Comparison of ENCODE assay signal across 8 cellular contexts in the genomic region with DNA sequence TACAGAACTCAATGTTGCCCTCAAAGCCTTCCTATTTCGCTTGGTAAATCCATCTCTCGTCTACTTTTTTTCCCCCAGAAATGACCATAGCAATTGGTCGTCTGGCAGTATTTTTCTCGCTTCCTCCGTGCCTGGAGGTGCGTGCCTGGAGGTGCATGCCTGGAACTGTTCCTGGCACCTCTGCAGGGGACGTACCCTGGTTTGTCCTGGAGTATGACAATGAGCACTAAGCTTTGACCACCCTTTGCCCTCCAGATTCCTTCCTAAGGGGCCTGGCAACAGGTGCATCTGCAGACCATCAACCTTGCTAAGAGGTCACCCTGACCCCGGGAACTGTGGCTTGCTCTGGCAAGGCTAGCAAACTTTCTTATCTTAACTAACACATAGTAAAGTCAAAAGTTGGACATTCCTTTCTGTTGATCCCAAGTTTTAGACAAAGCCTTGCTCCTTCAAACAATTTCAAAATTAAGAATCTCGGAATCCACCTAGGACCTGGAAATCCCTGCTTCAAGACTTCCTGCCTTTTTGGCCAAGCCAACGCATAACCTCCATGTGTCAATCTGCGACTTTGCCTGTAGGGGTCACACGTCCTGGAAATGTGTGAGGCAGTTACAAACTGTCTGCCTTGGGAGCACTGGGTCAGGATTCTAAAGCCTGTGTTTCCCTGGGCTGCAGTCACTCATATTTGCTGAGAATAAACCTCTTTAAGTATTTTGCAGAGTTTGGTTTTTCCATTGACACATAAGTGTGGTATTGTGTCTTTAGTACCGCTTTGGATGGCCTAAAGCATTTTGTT. TPM values are rescaled to one million over a fixed set of nuclear protein-coding genes. Genes with fewer than 3 reads are reported as not detected.
DNase-seq lines count a peak whose midpoint lies in the region; ATAC-seq, FAIRE-seq and TF ChIP-seq lines count a peak whose summit lies in the region.

No MANE protein-coding gene starts in this region.

- H3K4me3 ChIP-seq in GM23248 (no peak overlapping the region), GM12878 (no peak overlapping the region)

- no peak overlapping the region for H3K9ac ChIP-seq in GM23248
- H3K9ac ChIP-seq in GM12878 (ENCODE audit: control insufficient read depth, insufficient read depth, low read length) = no peak overlapping the region

- CTCF ChIA-PET in GM12878 (lab: Yijun Ruan, JAX) = interaction anchor here (1.1 kb wide), 1 partner anchor 10 kb away, joined by 5 read pairs; no protein-coding TSS in a partner anchor

- in situ Hi-C loops in GM23248 (cut with MboI) (no loop called here), GM12878 (cut with MboI) (loop anchor here (25.0 kb wide), 1 partner anchor 529 kb away; no protein-coding TSS in a partner anchor)

- 46 to 51% methylated on average over 13 of the region's 13 CpGs for WGBS in GM23248 (ENCODE audit: low coverage in 1 of 2, low lambda C conversion rate in 2 of 2, missing lambda C conversion rate in 2 of 2), 2 experiments
- 43% methylated on average over 12 of the region's 13 CpGs for WGBS in GM12878 (ENCODE audit: insufficient coverage, insufficient replicate concordance, low lambda C conversion rate, missing lambda C conversion rate)

- POLR2A ChIA-PET in GM12878 (lab: Charles Lee) = no interaction called here

- SMC1A ChIA-PET in GM12878 (lab: Charles Lee; ENCODE audit: uncharacterized antibody, unreplicated experiment) = no interaction called here

- H3F3A ChIP-seq in GM23248 (ENCODE audit: insufficient read depth) = no peaks in the 10 kb centered on the region

- BruUV-seq in GM12878 (replicated peaks; lab: Mats Ljungman, UMichigan) = no TSS peak

- peak; percentile 57 for TF ChIP-seq RAD21 in GM12878 (IDR thresholded peaks at IDR 0.05; ENCODE audit: insufficient read depth, low read depth, low read length)

- H4K20me1 ChIP-seq in GM23248 (ENCODE audit: insufficient read depth) (no peaks in the 10 kb centered on the region), GM12878 (ENCODE audit: control insufficient read depth, insufficient read depth) (no peaks in the 10 kb centered on the region)

- H3K9me2 ChIP-seq in GM23248 (ENCODE audit: insufficient read depth) = no peaks in the 10 kb centered on the region

- H3K4me1 ChIP-seq in GM23248 (ENCODE audit: insufficient read depth) (no peaks in the 10 kb centered on the region), GM12878 (ENCODE audit: control insufficient read depth, insufficient read depth, low read length) (no peaks in the 10 kb centered on the region)

- DNase-seq in activated CD4-positive, alpha-beta T cell treated with anti-CD3 and anti-CD28 coated beads for 48 hours = peak; percentile 35
- DNase-seq in activated CD4-positive, alpha-beta T cell treated with anti-CD3 and anti-CD28 coated beads, Interleukin-2, amount 50 U/mL, for 1 hour = no peak
- DNase-seq in GM23248 (peak; percentile 67), NCI-H1105 (lab: John Stamatoyannopoulos, UW) (peak; percentile 18), GM12878 (ENCODE audit: low read depth, low spot score) (no peak), left lobe of liver (ENCODE audit: low spot score) (no peak), putamen (ENCODE audit: low spot score) (no peak), NCI-H446 treated with DMSO at 0.1 percent for 48 hours (lab: John Stamatoyannopoulos, UW) (no peak)

- H3K36me3 ChIP-seq in GM23248 (ENCODE audit: low read depth) (no peaks in the 10 kb centered on the region), GM12878 (ENCODE audit: control insufficient read depth in 2 of 2, insufficient read depth in 2 of 2, low read length in 1 of 2) (no peaks in the 10 kb centered on the region)

- H3K9me3 ChIP-seq in GM23248 (ENCODE audit: low read depth) (no peaks in the 10 kb centered on the region), GM12878 (replicated peaks; ENCODE audit: control insufficient read depth, insufficient read depth, low read length) (no peaks in the 10 kb centered on the region)

- intact Hi-C loops in GM12878 (cut with micrococcal nuclease; ENCODE audit: unreplicated experiment) = loop anchor here (1.0 kb wide), 1 partner anchor 258 kb away; no protein-coding TSS in a partner anchor

- H3K4me2 ChIP-seq in GM23248 (ENCODE audit: unreplicated experiment) (no peak overlapping the region), GM12878 (ENCODE audit: control insufficient read depth, insufficient read depth) (no peak overlapping the region)

- peak; percentile 85 for FAIRE-seq in GM12878 (lab: Jason Lieb, UNC)

- TF ChIP-seq CTCF in GM12878 (IDR thresholded peaks at IDR 0.05 in 2 of 3, conservative IDR thresholded peaks at IDR 0.05 in 1 of 3; ENCODE audit: control insufficient read depth in 2 of 3, extremely low read depth in 1 of 3, insufficient read depth in 1 of 3, low read depth in 3 of 3, low read length in 3 of 3) = peak; percentile 44 to 82 (median 71); a peak in 5 of 6 replicates

- no peak for TF ChIP-seq EP300 in GM12878 (IDR thresholded peaks at IDR 0.05; ENCODE audit: borderline replicate concordance in 1 of 2, control insufficient read depth in 1 of 2, low read depth in 2 of 2, low read length in 2 of 2)

- TF ChIP-seq POLR2A in GM12878 (IDR thresholded peaks at IDR 0.05; ENCODE audit: low read depth, low read length) = no peak

- H3K27ac ChIP-seq in GM23248 (no peak overlapping the region), GM12878 (ENCODE audit: control insufficient read depth, insufficient read depth) (no peak overlapping the region)

- H2AFZ ChIP-seq in GM23248 (no peak overlapping the region), GM12878 (ENCODE audit: control insufficient read depth, low read depth, low read length) (no peak overlapping the region)

- ATAC-seq in GM12878 (peak; percentile 91), left lobe of liver (peak; percentile 93)

- H3K27me3 ChIP-seq in GM23248 (replicated peaks; ENCODE audit: insufficient read depth) = peaks cover 28% of the 10 kb centered on the region
- no peaks in the 10 kb centered on the region; a peak in 2 of 4 replicates for H3K27me3 ChIP-seq in GM12878 (replicated peaks in 1 of 2; ENCODE audit: control insufficient read depth in 2 of 2, insufficient read depth in 2 of 2, low read length in 1 of 2)

- RAD21 ChIA-PET in GM12878 (lab: Charles Lee; ENCODE audit: unreplicated experiment) = no interaction called here

- no peaks in the 10 kb centered on the region for H3K79me2 ChIP-seq in GM23248 (ENCODE audit: insufficient read depth)
- H3K79me2 ChIP-seq in GM12878 (ENCODE audit: control insufficient read depth, insufficient read depth, low read length) = no peaks in the 10 kb centered on the region

TF ChIP-seq in GM12878, 131 proteins besides CTCF, POLR2A, EP300 and RAD21 (continues in another document):
- TF ChIP-seq, protein P1, sequence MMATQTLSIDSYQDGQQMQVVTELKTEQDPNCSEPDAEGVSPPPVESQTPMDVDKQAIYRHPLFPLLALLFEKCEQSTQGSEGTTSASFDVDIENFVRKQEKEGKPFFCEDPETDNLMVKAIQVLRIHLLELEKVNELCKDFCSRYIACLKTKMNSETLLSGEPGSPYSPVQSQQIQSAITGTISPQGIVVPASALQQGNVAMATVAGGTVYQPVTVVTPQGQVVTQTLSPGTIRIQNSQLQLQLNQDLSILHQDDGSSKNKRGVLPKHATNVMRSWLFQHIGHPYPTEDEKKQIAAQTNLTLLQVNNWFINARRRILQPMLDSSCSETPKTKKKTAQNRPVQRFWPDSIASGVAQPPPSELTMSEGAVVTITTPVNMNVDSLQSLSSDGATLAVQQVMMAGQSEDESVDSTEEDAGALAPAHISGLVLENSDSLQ (IDR thresholded peaks at IDR 0.05) = peak; percentile 56
- TF ChIP-seq, protein P2, sequence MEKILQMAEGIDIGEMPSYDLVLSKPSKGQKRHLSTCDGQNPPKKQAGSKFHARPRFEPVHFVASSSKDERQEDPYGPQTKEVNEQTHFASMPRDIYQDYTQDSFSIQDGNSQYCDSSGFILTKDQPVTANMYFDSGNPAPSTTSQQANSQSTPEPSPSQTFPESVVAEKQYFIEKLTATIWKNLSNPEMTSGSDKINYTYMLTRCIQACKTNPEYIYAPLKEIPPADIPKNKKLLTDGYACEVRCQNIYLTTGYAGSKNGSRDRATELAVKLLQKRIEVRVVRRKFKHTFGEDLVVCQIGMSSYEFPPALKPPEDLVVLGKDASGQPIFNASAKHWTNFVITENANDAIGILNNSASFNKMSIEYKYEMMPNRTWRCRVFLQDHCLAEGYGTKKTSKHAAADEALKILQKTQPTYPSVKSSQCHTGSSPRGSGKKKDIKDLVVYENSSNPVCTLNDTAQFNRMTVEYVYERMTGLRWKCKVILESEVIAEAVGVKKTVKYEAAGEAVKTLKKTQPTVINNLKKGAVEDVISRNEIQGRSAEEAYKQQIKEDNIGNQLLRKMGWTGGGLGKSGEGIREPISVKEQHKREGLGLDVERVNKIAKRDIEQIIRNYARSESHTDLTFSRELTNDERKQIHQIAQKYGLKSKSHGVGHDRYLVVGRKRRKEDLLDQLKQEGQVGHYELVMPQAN (conservative IDR thresholded peaks at IDR 0.05) = no peak

RNA-seq across cellular contexts. Expression of a gene that starts 28.8 kb away (rescaled TPM):
- 12.0 TPM in 2 replicates for total RNA-seq in GM23248 (2014; rRNA removed; shearing (Covaris generic))
- polyA plus RNA-seq in GM23248 (2016; fragmentation: Nextera tagmentation; extraction: Ambion mirVana) = 12.2 and 13.1 TPM in 2 replicates
- total RNA-seq in GM12878 (2013; cell fraction: nucleolus; rRNA removed) = 142 and 161 TPM in 2 replicates
- 19.1 and 20.4 TPM in 2 replicates for total RNA-seq in GM12878 (2014; rRNA removed)
- total RNA-seq in GM12878 (2014; rRNA removed; fragmentation: Illumina TruSeq; extraction: Trizol) = 15.8 and 16.6 TPM in 2 replicates
- 27.6 and 34.0 TPM in 2 replicates for total RNA-seq in GM12878 (2021)
- 12.4 TPM for polyA plus RNA-seq in GM12878 (2011; ENCODE audit: low read depth)
- 23.2 and 24.1 TPM in 2 replicates for polyA plus RNA-seq in GM12878 (2011; rRNA removed)
- polyA plus RNA-seq in GM12878 (2011; cell fraction: cytosol; rRNA removed) = 33.1 and 34.0 TPM in 2 replicates
- polyA plus RNA-seq in GM12878 (2011; cell fraction: nucleus; rRNA removed) = 66.3 and 81.0 TPM in 2 replicates
- 19.6 and 21.1 TPM in 2 replicates for polyA plus RNA-seq in GM12878 (2012)
- polyA plus RNA-seq in GM12878 (2014; fragmentation: Illumina TruSeq; extraction: Trizol) = 21.0 and 21.8 TPM in 2 replicates
- polyA plus RNA-seq in GM12878 (2014; fragmentation: Nextera tagmentation; extraction: Ambion mirVana) = 1 to 10 TPM; 4.0 to 6.1 TPM
- polyA plus RNA-seq in GM12878 (2014; rRNA removed) = 23.2 and 25.2 TPM in 2 replicates
- 10 to 100 TPM; 24.1 to 25.1 TPM for polyA plus RNA-seq in GM12878 (2016; fragmentation: Nextera tagmentation; extraction: Ambion mirVana)
- 67.0 TPM in 2 replicates for polyA minus RNA-seq in GM12878 (2011; rRNA and poly(A)+ RNA removed)
- 13.8 and 14.8 TPM in 2 replicates for polyA minus RNA-seq in GM12878 (2011; cell fraction: cytosol; rRNA and poly(A)+ RNA removed)
- polyA minus RNA-seq in GM12878 (2011; cell fraction: nucleus; rRNA and poly(A)+ RNA removed) = 62.4 and 109 TPM in 2 replicates
- 18.8 TPM for total RNA-seq in left lobe of liver

Comparison
In these comparisons a context has a peak if more than half of its experiments do, and no peak if none do; other contexts are left out.
1. DNase-seq: peak in activated CD4-positive, alpha-beta T cell treated with anti-CD3 and anti-CD28 coated beads for 48 hours (single experiment), GM23248 (single experiment) and NCI-H1105 (single experiment); none in activated CD4-positive, alpha-beta T cell treated with anti-CD3 and anti-CD28 coated beads, Interleukin-2, amount 50 U/mL, for 1 hour (single experiment), GM12878 (single experiment), left lobe of liver (single experiment), putamen (single experiment) and NCI-H446 treated with DMSO at 0.1 percent for 48 hours (single experiment).